ENCODE assay signal across 7 cellular contexts in genomic region chr19:38402967-38403674, GRCh38. TPM values are rescaled to one million over a fixed set of nuclear protein-coding genes. Genes with fewer than 3 reads are reported as not detected.
DNase-seq lines count a peak whose midpoint lies in the region; ATAC-seq, FAIRE-seq and TF ChIP-seq lines count a peak whose summit lies in the region.

TSS of gene FAM98C (plus strand) at chr19:38403093. CDS start at chr19:38403154, 61 bp downstream.

- H3K27ac ChIP-seq in astrocyte (ENCODE audit: low read depth, low read length) (peak within 1 kb of the TSS; percentile 42), hepatocyte (peak within 1 kb of the TSS; percentile 83)

- TF ChIP-seq CTCF in astrocyte (IDR thresholded peaks at IDR 0.05; ENCODE audit: insufficient read depth, low read depth, low read length) (peak; percentile 58), hepatocyte (IDR thresholded peaks at IDR 0.05; ENCODE audit: poor library complexity) (peak; percentile 99), retinal pigment epithelial cell (conservative IDR thresholded peaks at IDR 0.05; ENCODE audit: low read depth, low read length) (peak; percentile 80)

- H3K27ac Mint-ChIP-seq in T-helper 2 cell treated with Interferon-gamma antibody and Interleukin-4, amounts not matched to agents 5 μg/mL and 100 μg/mL, for 36 hours = peak within 1 kb of the TSS; percentile 97
- H3K27ac Mint-ChIP-seq in astrocyte (ENCODE audit: unreplicated experiment) = no peak within 1 kb of the TSS

- peak within 1 kb of the TSS; percentile 89 for H3K4me3 Mint-ChIP-seq in T-helper 2 cell treated with Interferon-gamma antibody and Interleukin-4, amounts not matched to agents 5 μg/mL and 100 μg/mL, for 36 hours
- H3K4me3 Mint-ChIP-seq in astrocyte (ENCODE audit: unreplicated experiment) = peak within 1 kb of the TSS; percentile 86

- H3K36me3 ChIP-seq in astrocyte (ENCODE audit: insufficient read depth, low read length) (no peaks in the 10 kb centered on the region), hepatocyte (replicated peaks; ENCODE audit: insufficient read depth, low read depth) (no peaks in the 10 kb centered on the region)

- FAIRE-seq in astrocyte (lab: Jason Lieb, UNC) = no peak

- H2AFZ ChIP-seq in astrocyte (ENCODE audit: low read depth, low read length) (peak within 1 kb of the TSS; percentile 92), hepatocyte (peak within 1 kb of the TSS; percentile 92)

- H3K4me1 ChIP-seq in astrocyte (ENCODE audit: insufficient read depth, low read length) (peaks cover 4% of the 10 kb centered on the region), hepatocyte (ENCODE audit: insufficient read depth) (no peaks in the 10 kb centered on the region)

- H4K20me1 ChIP-seq in astrocyte (ENCODE audit: insufficient read depth, low read length) (no peaks in the 10 kb centered on the region), hepatocyte (ENCODE audit: insufficient read depth, poor library complexity, severe bottlenecking) (no peaks in the 10 kb centered on the region)

- peak; percentile 89 for ATAC-seq in GM18505 (IDR thresholded peaks at IDR 0.05; ENCODE audit: unreplicated experiment)
- ATAC-seq in HG02973 (IDR thresholded peaks at IDR 0.05; ENCODE audit: unreplicated experiment) = peak; percentile 87

- H3K27me3 ChIP-seq in astrocyte (ENCODE audit: insufficient read depth, low read length) (no peaks in the 10 kb centered on the region), hepatocyte (no peaks in the 10 kb centered on the region)

- peaks cover 8% of the 10 kb centered on the region for H3K79me2 ChIP-seq in astrocyte (ENCODE audit: insufficient read depth, low read length)
- peaks cover 4% of the 10 kb centered on the region for H3K79me2 ChIP-seq in hepatocyte

- peaks cover 3% of the 10 kb centered on the region for H3K27me3 Mint-ChIP-seq in T-helper 2 cell treated with Interferon-gamma antibody and Interleukin-4, amounts not matched to agents 5 μg/mL and 100 μg/mL, for 36 hours (ENCODE audit: low read depth)
- no peaks in the 10 kb centered on the region for H3K27me3 Mint-ChIP-seq in astrocyte (ENCODE audit: low read depth, unreplicated experiment)

- no peaks in the 10 kb centered on the region for H3K9me3 ChIP-seq in astrocyte (ENCODE audit: insufficient read depth, low read depth, low read length)
- H3K9me3 ChIP-seq in hepatocyte (ENCODE audit: low read depth) = no peaks in the 10 kb centered on the region

- H3K4me3 ChIP-seq in astrocyte (ENCODE audit: insufficient read depth, low read depth, low read length) (peak within 1 kb of the TSS; percentile 75), hepatocyte (peak within 1 kb of the TSS; percentile 80), retinal pigment epithelial cell (ENCODE audit: low read length) (peak within 1 kb of the TSS; percentile 68)

- peak within 1 kb of the TSS; percentile 98 for H3K4me2 ChIP-seq in astrocyte (ENCODE audit: low read length)
- H3K4me2 ChIP-seq in hepatocyte = peak within 1 kb of the TSS; percentile 95

- no peaks in the 10 kb centered on the region for H3K9me2 ChIP-seq in hepatocyte (replicated peaks; ENCODE audit: insufficient read depth)

- H3K9me3 Mint-ChIP-seq in T-helper 2 cell treated with Interferon-gamma antibody and Interleukin-4, amounts not matched to agents 5 μg/mL and 100 μg/mL, for 36 hours = no peaks in the 10 kb centered on the region
- H3K9me3 Mint-ChIP-seq in astrocyte (ENCODE audit: unreplicated experiment) = no peaks in the 10 kb centered on the region

- H3K9ac ChIP-seq in astrocyte (ENCODE audit: low read length) = peak within 1 kb of the TSS; percentile 86

- under 1% methylated on average over 56 of the region's 82 CpGs for WGBS in hepatocyte (ENCODE audit: low lambda C conversion rate, missing lambda C conversion rate)

- H3K4me1 Mint-ChIP-seq in T-helper 2 cell treated with Interferon-gamma antibody and Interleukin-4, amounts not matched to agents 5 μg/mL and 100 μg/mL, for 36 hours (ENCODE audit: low read depth) = peaks cover 12% of the 10 kb centered on the region
- peaks cover 16% of the 10 kb centered on the region for H3K4me1 Mint-ChIP-seq in astrocyte (ENCODE audit: low read depth, unreplicated experiment)

- DNase-seq in NCI-H1930 (lab: John Stamatoyannopoulos, UW) (peak; percentile 97 to 99), astrocyte (ENCODE audit: low read depth) (peak; percentile 80), hepatocyte (ENCODE audit: low spot score) (peak; percentile 99), retinal pigment epithelial cell (ENCODE audit: low read depth) (peak; percentile 82)
- peak; percentile 98 for DNase-seq in T-helper 2 cell treated with Interferon-gamma antibody and Interleukin-4, amounts not matched to agents 5 μg/mL and 100 μg/mL, for 36 hours (ENCODE audit: low spot score)

- H3K36me3 Mint-ChIP-seq in T-helper 2 cell treated with Interferon-gamma antibody and Interleukin-4, amounts not matched to agents 5 μg/mL and 100 μg/mL, for 36 hours (ENCODE audit: low read depth) = peaks cover 11% of the 10 kb centered on the region
- H3K36me3 Mint-ChIP-seq in astrocyte (ENCODE audit: low read depth, unreplicated experiment) = peaks cover 6% of the 10 kb centered on the region

- TF ChIP-seq POLR2A in GM18505 (IDR thresholded peaks at IDR 0.05; ENCODE audit: borderline replicate concordance, extremely low read depth, insufficient read depth, insufficient read length) = no peak

RNA-seq across cellular contexts. Expression of gene FAM98C, which starts in this region (rescaled TPM):
- total RNA-seq in astrocyte = 11.9 and 15.0 TPM in 2 replicates
- 9.9 and 17.3 TPM in 2 replicates for total RNA-seq in hepatocyte
- polyA plus RNA-seq in hepatocyte = 20.2 and 27.7 TPM in 2 replicates

Comparison
In these comparisons a context has a peak if more than half of its experiments do, and no peak if none do; other contexts are left out.
1. Peak in every context shown above with its lines: DNase-seq, ATAC-seq, H3K4me3 ChIP-seq and H3K27ac ChIP-seq.